8 cellular contexts compared by ENCODE assay signal in the genomic region with DNA sequence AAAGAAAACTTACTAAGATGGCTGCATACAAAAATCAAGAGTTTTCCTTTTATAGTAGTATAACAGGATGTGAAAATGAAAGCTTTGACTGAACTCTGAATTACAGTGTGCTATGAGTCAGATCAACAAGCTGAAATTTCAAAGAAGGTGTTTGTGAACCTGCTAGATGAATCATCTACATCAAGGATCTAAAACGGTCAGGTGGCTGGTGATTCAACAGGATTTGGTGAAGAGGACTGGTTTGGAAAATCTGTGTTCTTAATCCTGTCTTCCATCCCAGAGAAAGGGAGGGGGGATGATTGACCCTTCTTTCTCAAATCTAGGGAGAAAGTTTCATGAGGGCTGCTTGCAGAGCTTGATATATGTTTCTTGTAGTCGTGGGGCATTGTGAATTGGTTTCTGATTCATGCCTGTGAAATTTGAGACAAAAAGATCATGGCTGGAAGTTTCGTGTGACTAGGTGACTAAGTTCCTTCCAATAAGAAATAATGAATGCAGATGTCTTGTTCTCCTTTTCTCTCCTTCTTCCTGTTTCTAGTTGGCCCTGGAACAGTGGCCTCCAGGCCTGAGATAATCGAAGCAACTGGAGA.
A peak's percentile ranks its signal among the peaks of the same experiment; 100 is the strongest.
DNase-seq lines count a peak whose midpoint lies in the region; ATAC-seq, FAIRE-seq and TF ChIP-seq lines count a peak whose summit lies in the region.

No MANE protein-coding gene starts in this region.

- H3K9ac ChIP-seq in H1 (replicated peaks in 1 of 4; ENCODE audit: extremely low read depth in 1 of 4, low read depth in 3 of 4, low read length in 3 of 4), result no peak overlapping the region

- POLR2A ChIA-PET in H1 (lab: Charles Lee; ENCODE audit: partially characterized antibody), result no interaction called here

- H3K79me1 ChIP-seq in H1 (ENCODE audit: low read depth, low read length), result no peaks in the 10 kb centered on the region

- H3K23me2 ChIP-seq in H1 (ENCODE audit: low read depth, low read length), result no peaks in the 10 kb centered on the region

- H3K14ac ChIP-seq in H1 (ENCODE audit: insufficient read length), result no peak overlapping the region

- peak overlapping the region; percentile 50 for H3K27ac ChIP-seq in ACC112 (ENCODE audit: low read depth, low read length)
- H3K27ac ChIP-seq in H1 (ENCODE audit: low read depth, low read length), result no peak overlapping the region
- H3K27ac ChIP-seq in psoas muscle, result no peak overlapping the region

- H3K4me2 ChIP-seq in H1 (ENCODE audit: insufficient read depth in 1 of 2, low read depth in 2 of 2, low read length in 2 of 2), result no peak overlapping the region

- H3K9me3 ChIP-seq in H1 (ENCODE audit: insufficient read depth in 2 of 2, low read depth in 1 of 2, low read length in 1 of 2) (no peaks in the 10 kb centered on the region), psoas muscle (no peaks in the 10 kb centered on the region)

- H3K4me3 ChIP-seq in ACC112 (ENCODE audit: low read depth, low read length), result peak overlapping the region; percentile 34
- H3K4me3 ChIP-seq in H1 (ENCODE audit: extremely low read depth in 1 of 4, insufficient read depth in 2 of 4, low read depth in 3 of 4, low read length in 4 of 4), result no peak overlapping the region
- no peak overlapping the region for H3K4me3 ChIP-seq in psoas muscle

- no peak for TF ChIP-seq RAD21 in H1 (IDR thresholded peaks at IDR 0.05 in 1 of 2, conservative IDR thresholded peaks at IDR 0.05 in 1 of 2; ENCODE audit: low read depth in 2 of 2, low read length in 2 of 2)

- FAIRE-seq in H1 (lab: Jason Lieb, UNC), result no peak

- H3K27me3 ChIP-seq in ACC112 (ENCODE audit: insufficient read depth, low read length) (0 out of 2 replicates have a peak, but pooled peaks cover 4% of the 10 kb centered on the region), H1 (replicated peaks in 1 of 4; ENCODE audit: control insufficient read depth in 3 of 4, extremely low read depth in 1 of 4, insufficient read depth in 3 of 4, low read length in 3 of 4) (no peaks in the 10 kb centered on the region), psoas muscle (ENCODE audit: insufficient read depth in 3 of 3, low read length in 2 of 3) (no peaks in the 10 kb centered on the region)

- H3K36me3 Mint-ChIP-seq in stimulated activated naive B cell treated with anti-CD40 and anti-IgM and Interleukin-4, amounts not matched to agents 10 μg/mL and 1 μg/mL and 100 μg/mL, for 72 hours, result no peaks in the 10 kb centered on the region

- no peak overlapping the region for H2BK20ac ChIP-seq in H1 (ENCODE audit: low read length)

- no peak overlapping the region for H2BK15ac ChIP-seq in H1 (ENCODE audit: low read length)

- H2AK5ac ChIP-seq in H1 (ENCODE audit: low read depth, low read length), result no peak overlapping the region

- TF ChIP-seq POLR2A in H1 (IDR thresholded peaks at IDR 0.05; ENCODE audit: control extremely low read depth in 1 of 2, low read depth in 2 of 2, low read length in 2 of 2), result no peak

- 84% methylated on average over 4 of the region's 4 CpGs; no CpG with 5 or more reads in 1 of the 2 experiments for WGBS in H1 (ENCODE audit: extremely low coverage in 1 of 2, insufficient coverage in 1 of 2, insufficient read length in 1 of 2, insufficient replicate concordance in 2 of 2, low coverage in 1 of 2, low lambda C conversion rate in 2 of 2, missing lambda C conversion rate in 1 of 2), 2 experiments
- 26 to 30% (median 28%) methylated on average over 4 of the region's 4 CpGs for WGBS in psoas muscle, 3 donors

- H3K4ac ChIP-seq in H1 (replicated peaks; ENCODE audit: insufficient read length, low read depth, low read length), result no peak overlapping the region

- H3K27ac Mint-ChIP-seq in stimulated activated naive B cell treated with anti-CD40 and anti-IgM and Interleukin-4, amounts not matched to agents 10 μg/mL and 1 μg/mL and 100 μg/mL, for 72 hours, result peak overlapping the region; percentile 88

- H3K23ac ChIP-seq in H1 (ENCODE audit: insufficient read length), result no peak overlapping the region

- peak; percentile 99 for ATAC-seq in GM18868 (IDR thresholded peaks at IDR 0.05; ENCODE audit: unreplicated experiment)
- peak; percentile 100 for ATAC-seq in HG02981 (IDR thresholded peaks at IDR 0.05; ENCODE audit: unreplicated experiment)
- peak; percentile 97 to 100 for ATAC-seq in stimulated activated naive B cell treated with anti-CD40 and anti-IgM and Interleukin-4, amounts not matched to agents 10 μg/mL and 1 μg/mL and 100 μg/mL, for 72 hours (replicated peaks)
- ATAC-seq in psoas muscle, result no peak

- peak; percentile 46 for DNase-seq in OCI-M1 (lab: John Stamatoyannopoulos, UW)
- no peak for DNase-seq in H1 (ENCODE audit: low read depth in 1 of 2, low spot score in 2 of 2)
- DNase-seq in stimulated activated naive B cell treated with anti-CD40 and anti-IgM and Interleukin-4, amounts not matched to agents 10 μg/mL and 1 μg/mL and 100 μg/mL, for 72 hours, result no peak
- no peak for DNase-seq in NCI-H524 (lab: John Stamatoyannopoulos, UW)
- DNase-seq in psoas muscle, result no peak

- H3K36me3 ChIP-seq in ACC112 (ENCODE audit: insufficient read depth, low read length) (no peaks in the 10 kb centered on the region), H1 (ENCODE audit: control insufficient read depth in 2 of 4, insufficient read depth in 4 of 4, low read length in 3 of 4) (no peaks in the 10 kb centered on the region), psoas muscle (ENCODE audit: insufficient read depth in 1 of 2, low read depth in 1 of 2) (no peaks in the 10 kb centered on the region)

- H3K18ac ChIP-seq in H1 (ENCODE audit: extremely low read depth, low read length), result no peak overlapping the region

- H3K4me3 Mint-ChIP-seq in stimulated activated naive B cell treated with anti-CD40 and anti-IgM and Interleukin-4, amounts not matched to agents 10 μg/mL and 1 μg/mL and 100 μg/mL, for 72 hours, result peak overlapping the region; percentile 46 to 51

- H2BK5ac ChIP-seq in H1 (ENCODE audit: low read depth, low read length), result no peak overlapping the region

- CTCF ChIA-PET in H1 (lab: Charles Lee; ENCODE audit: partially characterized antibody), result interaction anchor here (0.6 to 0.7 kb wide), 2 partner anchors 10 to 466 kb away, joined by 3 to 5 read pairs; no protein-coding TSS in a partner anchor

- no peaks in the 10 kb centered on the region for H3K27me3 Mint-ChIP-seq in stimulated activated naive B cell treated with anti-CD40 and anti-IgM and Interleukin-4, amounts not matched to agents 10 μg/mL and 1 μg/mL and 100 μg/mL, for 72 hours

- no peak overlapping the region for H4K5ac ChIP-seq in H1 (ENCODE audit: insufficient read length, low read depth, low read length)

- no peaks in the 10 kb centered on the region for H3K9me3 Mint-ChIP-seq in stimulated activated naive B cell treated with anti-CD40 and anti-IgM and Interleukin-4, amounts not matched to agents 10 μg/mL and 1 μg/mL and 100 μg/mL, for 72 hours

- intact Hi-C loops in psoas muscle (cut with DNase I), result no loop called here

- H2BK120ac ChIP-seq in H1 (replicated peaks; ENCODE audit: low read depth, low read length), result no peak overlapping the region

- no peaks in the 10 kb centered on the region for H3K79me2 ChIP-seq in ACC112 (ENCODE audit: control insufficient read depth, insufficient read depth, low read length, unreplicated experiment)
- H3K79me2 ChIP-seq in H1 (ENCODE audit: control insufficient read depth in 1 of 2, insufficient read depth in 2 of 2, low read length in 2 of 2), result no peaks in the 10 kb centered on the region

- H3K4me1 Mint-ChIP-seq in stimulated activated naive B cell treated with anti-CD40 and anti-IgM and Interleukin-4, amounts not matched to agents 10 μg/mL and 1 μg/mL and 100 μg/mL, for 72 hours, result peaks cover 8% of the 10 kb centered on the region in 2 donors

- no peak for TF ChIP-seq EP300 in H1 (IDR thresholded peaks at IDR 0.05; ENCODE audit: borderline replicate concordance in 1 of 2, low read depth in 2 of 2, low read length in 2 of 2)

- H3K4me1 ChIP-seq in ACC112 (ENCODE audit: control insufficient read depth, insufficient read depth, low read length, unreplicated experiment) (peaks cover 12% of the 10 kb centered on the region), H1 (replicated peaks in 1 of 4; ENCODE audit: control insufficient read depth in 3 of 4, insufficient read depth in 4 of 4, low read length in 3 of 4) (no peaks in the 10 kb centered on the region), psoas muscle (no peaks in the 10 kb centered on the region)

- no peak overlapping the region for H4K91ac ChIP-seq in H1 (replicated peaks; ENCODE audit: insufficient read length, low read length)

- TF ChIP-seq CTCF in H1 (IDR thresholded peaks at IDR 0.05; ENCODE audit: control extremely low read depth in 1 of 3, insufficient read depth in 1 of 3, low read depth in 1 of 3, low read length in 3 of 3) (no peak), psoas muscle (IDR thresholded peaks at IDR 0.05) (no peak)

- H4K8ac ChIP-seq in H1 (ENCODE audit: extremely low read depth, insufficient read depth, low read length), result no peak overlapping the region

- no peak overlapping the region for H2BK12ac ChIP-seq in H1 (ENCODE audit: low read depth, low read length)

- H4K20me1 ChIP-seq in H1 (replicated peaks in 1 of 2; ENCODE audit: control insufficient read depth in 1 of 2, insufficient read depth in 2 of 2, low read length in 2 of 2), result no peaks in the 10 kb centered on the region

- no peak overlapping the region for H3K56ac ChIP-seq in H1 (replicated peaks; ENCODE audit: insufficient read length, low read depth, low read length)

- H2AFZ ChIP-seq in ACC112 (ENCODE audit: low read length, unreplicated experiment) (peak overlapping the region; percentile 16), H1 (ENCODE audit: low read length) (peak overlapping the region; percentile 18)

TF ChIP-seq in H1, 55 proteins besides CTCF, POLR2A, EP300 and RAD21:
- TF ChIP-seq TAF1 (IDR thresholded peaks at IDR 0.05; ENCODE audit: low read depth, low read length), result no peak

Comparison
In these comparisons a context has a peak if more than half of its experiments do, and no peak if none do; other contexts are left out.
1. ATAC-seq: peak in GM18868 (single experiment), HG02981 (single experiment) and stimulated activated naive B cell treated with anti-CD40 and anti-IgM and Interleukin-4, amounts not matched to agents 10 μg/mL and 1 μg/mL and 100 μg/mL, for 72 hours (2 of 2); none in psoas muscle (0 of 4).